16 cellular contexts compared by ENCODE assay signal in the genomic region with DNA sequence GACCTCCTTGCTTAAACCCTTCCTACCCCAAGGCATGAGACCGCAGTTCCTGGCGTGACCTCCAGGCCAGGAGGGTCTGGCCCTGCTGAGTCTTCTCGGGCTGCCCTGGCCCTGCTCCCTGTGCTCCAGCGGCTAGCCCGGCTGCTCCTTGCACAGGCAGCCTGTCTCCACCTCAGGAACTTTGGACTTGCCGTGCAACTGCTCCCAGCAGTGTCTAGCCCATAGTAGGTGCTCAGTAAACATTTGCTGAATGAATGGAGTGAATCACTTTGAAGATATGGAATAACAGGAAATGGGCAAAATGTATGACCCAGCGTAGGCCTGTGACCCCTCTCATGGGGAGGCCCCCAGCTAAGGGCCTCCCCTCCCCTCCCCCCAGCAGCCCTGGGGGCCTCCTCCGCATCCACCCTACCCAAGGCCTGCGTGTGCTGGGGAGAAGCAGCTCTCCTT.
DNase-seq lines count a peak whose midpoint lies in the region; ATAC-seq and TF ChIP-seq lines count a peak whose summit lies in the region.
"Had no signal": no experiment of that assay in that cellular context is flagged by ENCODE, and none has a peak within 500 bp of the region (broad histone marks: within the 10 kb centered on the region; RNA-seq: fewer than 3 reads in every experiment).

No MANE protein-coding gene starts in this region.

- no peaks in the 10 kb centered on the region for H3K27me3 ChIP-seq in iPS-20b (ENCODE audit: insufficient read depth, low read length)
- peaks cover 0 to 12% (median 0%) of the 10 kb centered on the region in 7 donors for H3K27me3 ChIP-seq in spleen (replicated peaks in 1 of 7)
- peaks cover 0 to 11% (median 0%) of the 10 kb centered on the region in 45 donors for H3K27me3 ChIP-seq in dorsolateral prefrontal cortex
- H3K27me3 ChIP-seq: SJCRH30, upper lobe of left lung had no signal

- no peak for TF ChIP-seq POLR2A in spleen (IDR thresholded peaks at IDR 0.05)

- H3K36me3 ChIP-seq in iPS-20b (ENCODE audit: insufficient read depth, low read depth, low read length) (no peaks in the 10 kb centered on the region), spleen (no peaks in the 10 kb centered on the region)
- H3K36me3 ChIP-seq: gastroesophageal sphincter, SJCRH30, upper lobe of left lung had no signal

- in situ Hi-C loops in astrocyte of the cerebellum (cut with HindIII; ENCODE audit: low sequenced_read_pairs) = loop anchor here (5.0 kb wide), 1 partner anchor 45 kb away; no protein-coding TSS in a partner anchor

- no peak for ATAC-seq in Right ventricle myocardium superior (ENCODE audit: poor library complexity)
- ATAC-seq in left cardiac atrium = no peak
- ATAC-seq: gastroesophageal sphincter had no signal

- H3K4me1 ChIP-seq in iPS-20b (ENCODE audit: insufficient read depth, low read length) (peaks cover 20% of the 10 kb centered on the region; the same call in 1 of the 2 replicates), spleen (peaks cover 12 to 45% (median 24%) of the 10 kb centered on the region in 6 donors)
- H3K4me1 ChIP-seq: gastroesophageal sphincter, SJCRH30, upper lobe of left lung had no signal

- DNase-seq in Right ventricle myocardium superior (peak; percentile 27), left cardiac atrium (no peak), astrocyte of the cerebellum (ENCODE audit: low read depth) (no peak), spleen (peak; percentile 40), dorsolateral prefrontal cortex (no peak), Kasumi-1 (lab: John Stamatoyannopoulos, UW) (no peak), HuH-7 (ENCODE audit: low spot score) (no peak)
- DNase-seq: activated CD4-positive, alpha-beta T cell treated with anti-CD3 and anti-CD28 coated beads for 1 hour; DMS53; NCI-H1930; NCI-H510A; SJCRH30; T-helper 2 cell; upper lobe of left lung had no signal

- 78 to 88% (median 85%) methylated on average over 9 of the region's 9 CpGs for WGBS in spleen, 5 donors

- H3K9me3 ChIP-seq in iPS-20b (ENCODE audit: insufficient read depth, low read depth, low read length) = no peaks in the 10 kb centered on the region
- no peaks in the 10 kb centered on the region for H3K9me3 ChIP-seq in spleen
- H3K9me3 ChIP-seq: gastroesophageal sphincter, SJCRH30, upper lobe of left lung had no signal

- intact Hi-C loops in Right ventricle myocardium superior (cut with DNase I) = no loop called here
- intact Hi-C loops in left cardiac atrium (cut with DNase I) = no loop called here
- intact Hi-C loops in spleen (cut with DNase I; ENCODE audit: low total_unique reads) = no loop called here
- intact Hi-C loops in dorsolateral prefrontal cortex (cut with DNase I) = no loop called here

- TF ChIP-seq CTCF in astrocyte of the cerebellum (IDR thresholded peaks at IDR 0.05; ENCODE audit: low read depth, low read length, missing control alignments) (peak; percentile 29), spleen (IDR thresholded peaks at IDR 0.05 in 8 of 11, conservative IDR thresholded peaks at IDR 0.05 in 3 of 11) (no peak), dorsolateral prefrontal cortex (IDR thresholded peaks at IDR 0.05 in 54 of 56, conservative IDR thresholded peaks at IDR 0.05 in 2 of 56; ENCODE audit: low read depth in 1 of 56, partially characterized antibody in 56 of 56) (no peak)

- peak overlapping the region; percentile 52; the same call in 1 of the 2 replicates for H3K9ac ChIP-seq in iPS-20b (ENCODE audit: low read depth, low read length)

- no peak overlapping the region for H3K4me3 ChIP-seq in astrocyte of the cerebellum (ENCODE audit: low read depth, low read length)
- H3K4me3 ChIP-seq in iPS-20b (ENCODE audit: low read length) = peak overlapping the region; percentile 27; the same call in 1 of the 2 replicates
- no peak overlapping the region for H3K4me3 ChIP-seq in spleen
- H3K4me3 ChIP-seq in dorsolateral prefrontal cortex = no peak overlapping the region
- H3K4me3 ChIP-seq: gastroesophageal sphincter, SJCRH30, upper lobe of left lung had no signal

- no peak overlapping the region for H3K27ac ChIP-seq in iPS-20b (ENCODE audit: low read length)
- peak overlapping the region in 1 of 8 donors; percentile 26 for H3K27ac ChIP-seq in spleen
- no peak overlapping the region for H3K27ac ChIP-seq in dorsolateral prefrontal cortex
- H3K27ac ChIP-seq: gastroesophageal sphincter, SJCRH30, upper lobe of left lung had no signal

Comparison
In these comparisons a context has a peak if more than half of its experiments do, and no peak if none do; other contexts are left out.
1. DNase-seq: peak in Right ventricle myocardium superior (single experiment) and spleen (single experiment); none in left cardiac atrium (single experiment), astrocyte of the cerebellum (single experiment), dorsolateral prefrontal cortex (0 of 10), Kasumi-1 (0 of 2) and HuH-7 (single experiment).